1 cellular context compared by ENCODE assay signal in genomic region chr17:15260376-15261062, GRCh38.
TF ChIP-seq lines count a peak whose summit lies in the region.

No MANE protein-coding gene starts in this region.

TF ChIP-seq in HEK293, 187 proteins besides CTCF, POLR2A, EP300 and RAD21 (continued from another document):
- TF ChIP-seq ZSCAN5A (tag by site-specific recombination; IDR thresholded peaks at IDR 0.05): peak; percentile 69; the same call in 1 of the 2 replicates
- TF ChIP-seq ZSCAN30 (tag by site-specific recombination; IDR thresholded peaks at IDR 0.05): peak; percentile 85
- peak; percentile 25; the same call in 1 of the 2 replicates for TF ChIP-seq WT1 (tag by site-specific recombination; IDR thresholded peaks at IDR 0.05)
- no peak for TF ChIP-seq PRDM6 (tag by site-specific recombination; IDR thresholded peaks at IDR 0.05)
- no peak for TF ChIP-seq ZSCAN23 (tag by site-specific recombination; IDR thresholded peaks at IDR 0.05)
- no peak for TF ChIP-seq GLI4 (tag by site-specific recombination; IDR thresholded peaks at IDR 0.05)
- TF ChIP-seq KLF16 (tag by site-specific recombination; IDR thresholded peaks at IDR 0.05): peak; percentile 50; the same call in 1 of the 2 replicates
